In genomic region chr3:123341871-123342630, GRCh38 we compare ENCODE assay signal across 22 cellular contexts.
A peak's percentile ranks its signal among the peaks of the same experiment; 100 is the strongest.
DNase-seq lines count a peak whose midpoint lies in the region; ATAC-seq and TF ChIP-seq lines count a peak whose summit lies in the region.
"Had no signal": no experiment of that assay in that cellular context is flagged by ENCODE, and none has a peak within 500 bp of the region (broad histone marks: within the 10 kb centered on the region; RNA-seq: fewer than 3 reads in every experiment).

No MANE protein-coding gene starts in this region.

- H3K36me3 ChIP-seq in HEK293 (ENCODE audit: control insufficient read depth in 2 of 2, insufficient read depth in 1 of 2, low read length in 2 of 2) = no peaks in the 10 kb centered on the region
- H3K36me3 ChIP-seq in gastroesophageal sphincter = peaks cover 0 to 12% of the 10 kb centered on the region in 2 donors
- H3K36me3 ChIP-seq: left lung had no signal

- H3K9me3 Mint-ChIP-seq in progenitor cell of endocrine pancreas (ENCODE audit: low read depth) = no peaks in the 10 kb centered on the region
- H3K9me3 Mint-ChIP-seq: activated naive CD4-positive, alpha-beta T cell treated with anti-CD3 and anti-CD28 coated beads, Interleukin-2, amount 10 ng/mL, durations not matched to agents 7 days and 5 days; activated T-cell treated with anti-CD3 and anti-CD28 coated beads, Interleukin-2, amount 50 U/mL, for 24 hours; CD8-positive, alpha-beta T cell; central memory CD8-positive, alpha-beta T cell; neural crest cell; stimulated activated naive CD8-positive, alpha-beta T cell treated with anti-CD3 and anti-CD28 coated beads, Interleukin-15, amount 100 ng/mL, for 72 hours; type B pancreatic cell had no signal

- 37 to 60% methylated on average over 4 to 6 of the region's 16 CpGs for WGBS in gastroesophageal sphincter (ENCODE audit: low coverage in 1 of 2), 2 donors

- no peak for TF ChIP-seq POLR2A in gastroesophageal sphincter (IDR thresholded peaks at IDR 0.05)

- POLR2A ChIA-PET in HEK293 (lab: Yijun Ruan, JAX) = interaction anchor here (0.6 kb wide), 1 partner anchor 319 kb away, joined by 3 read pairs; no protein-coding TSS in a partner anchor

- H3K4me3 ChIP-seq in HEK293 (ENCODE audit: low read depth, low read length) (no peak overlapping the region), gastroesophageal sphincter (no peak overlapping the region)
- H3K4me3 ChIP-seq: left lung, psoas muscle had no signal

- H3K27ac ChIP-seq in HEK293 (ENCODE audit: extremely low read depth, low read depth, low read length) = no peak overlapping the region
- peak overlapping the region; percentile 2 to 86 (median 79) for H3K27ac ChIP-seq in gastroesophageal sphincter
- H3K27ac ChIP-seq: left lung, psoas muscle had no signal

- H3K9me3 ChIP-seq in HEK293 (ENCODE audit: control insufficient read depth, insufficient read depth, low read depth, low read length) (no peaks in the 10 kb centered on the region), gastroesophageal sphincter (no peaks in the 10 kb centered on the region)
- H3K9me3 ChIP-seq: left lung, psoas muscle had no signal

- no peaks in the 10 kb centered on the region for H3K27me3 ChIP-seq in gastroesophageal sphincter
- H3K27me3 ChIP-seq: left lung had no signal

- no peak for TF ChIP-seq EP300 in gastroesophageal sphincter (IDR thresholded peaks at IDR 0.05)

- TF ChIP-seq CTCF in HEK293 (tag by site-specific recombination; IDR thresholded peaks at IDR 0.05) (no peak), gastroesophageal sphincter (IDR thresholded peaks at IDR 0.05) (peak in 3 of 4 experiments; percentile 27 to 40 (median 35)), progenitor cell of endocrine pancreas (IDR thresholded peaks at IDR 0.05; ENCODE audit: unreplicated experiment) (no peak)

- H3K27me3 Mint-ChIP-seq in progenitor cell of endocrine pancreas = no peaks in the 10 kb centered on the region
- H3K27me3 Mint-ChIP-seq: activated naive CD4-positive, alpha-beta T cell treated with anti-CD3 and anti-CD28 coated beads, Interleukin-2, amount 10 ng/mL, durations not matched to agents 7 days and 5 days; activated T-cell treated with anti-CD3 and anti-CD28 coated beads, Interleukin-2, amount 50 U/mL, for 24 hours; stimulated activated naive CD8-positive, alpha-beta T cell treated with anti-CD3 and anti-CD28 coated beads, Interleukin-15, amount 100 ng/mL, for 72 hours; type B pancreatic cell had no signal

- H3K4me3 Mint-ChIP-seq in progenitor cell of endocrine pancreas (ENCODE audit: low read depth) = no peak overlapping the region
- H3K4me3 Mint-ChIP-seq: activated CD8-positive, alpha-beta T cell treated with anti-CD3 and anti-CD28 coated beads, Interleukin-2, amount 10 ng/mL, durations not matched to agents 7 days and 5 days; activated naive CD4-positive, alpha-beta T cell treated with anti-CD3 and anti-CD28 coated beads, Interleukin-2, amount 10 ng/mL, durations not matched to agents 7 days and 5 days; activated T-cell treated with anti-CD3 and anti-CD28 coated beads, Interleukin-2, amount 50 U/mL, for 24 hours; CD8-positive, alpha-beta T cell; central memory CD8-positive, alpha-beta T cell; neural crest cell; stimulated activated naive CD8-positive, alpha-beta T cell treated with anti-CD3 and anti-CD28 coated beads, Interleukin-15, amount 100 ng/mL, for 72 hours; type B pancreatic cell had no signal

- H3K36me3 Mint-ChIP-seq in progenitor cell of endocrine pancreas (ENCODE audit: insufficient read depth) = peaks cover 2% of the 10 kb centered on the region
- H3K36me3 Mint-ChIP-seq: activated naive CD4-positive, alpha-beta T cell treated with anti-CD3 and anti-CD28 coated beads, Interleukin-2, amount 10 ng/mL, durations not matched to agents 7 days and 5 days; CD8-positive, alpha-beta T cell; type B pancreatic cell had no signal

- H3K4me1 Mint-ChIP-seq in progenitor cell of endocrine pancreas (ENCODE audit: low read depth) = no peaks in the 10 kb centered on the region
- H3K4me1 Mint-ChIP-seq: central memory CD8-positive, alpha-beta T cell had no signal

- ATAC-seq in gastroesophageal sphincter = no peak
- no peak for ATAC-seq in GM21515 (IDR thresholded peaks at IDR 0.05; ENCODE audit: unreplicated experiment)
- no peak for ATAC-seq in HG02870 (IDR thresholded peaks at IDR 0.05; ENCODE audit: unreplicated experiment)
- ATAC-seq: activated CD4-positive, CD25-positive, alpha-beta regulatory T cell treated with anti-CD3 and anti-CD28 coated beads, Interleukin-2, amount 50 U/mL, for 24 hours; activated CD8-positive, alpha-beta T cell treated with anti-CD3 and anti-CD28 coated beads, Interleukin-2, amount 10 ng/mL, durations not matched to agents 7 days and 5 days; CD8-positive, alpha-beta T cell; left lung; psoas muscle; stimulated activated naive CD8-positive, alpha-beta T cell treated with anti-CD3 and anti-CD28 coated beads, Interleukin-15, amount 100 ng/mL, for 72 hours had no signal

- CTCF ChIA-PET in HEK293 (lab: Yijun Ruan, JAX) = interaction anchor here (0.6 to 1.2 kb wide), 3 partner anchors 107 to 203 kb away, joined by 3 read pairs; partner anchors contain the start of gene ADCY5

- H3K4me1 ChIP-seq in HEK293 (ENCODE audit: control insufficient read depth, insufficient read depth, low read length) (peaks cover 9% of the 10 kb centered on the region; the same call in 1 of the 2 replicates), gastroesophageal sphincter (peaks cover 0 to 93% (median 16%) of the 10 kb centered on the region in 3 donors)
- H3K4me1 ChIP-seq: left lung, psoas muscle had no signal

- DNase-seq in NCI-H69 (lab: John Stamatoyannopoulos, UW) = peak; percentile 20
- no peak for DNase-seq in progenitor cell of endocrine pancreas (ENCODE audit: low spot score, unreplicated experiment)
- no peak for DNase-seq in hepatic stellate cell (ENCODE audit: low spot score)
- DNase-seq: activated CD8-positive, alpha-beta T cell treated with anti-CD3 and anti-CD28 coated beads, Interleukin-2, amount 10 ng/mL, durations not matched to agents 7 days and 5 days; activated naive CD4-positive, alpha-beta T cell treated with anti-CD3 and anti-CD28 coated beads, Interleukin-2, amount 10 ng/mL, durations not matched to agents 7 days and 5 days; activated T-cell treated with anti-CD3 and anti-CD28 coated beads, Interleukin-2, amount 50 U/mL, for 24 hours; CD8-positive, alpha-beta T cell; Kasumi-1; NCI-H1105; RPMI8226; stimulated activated CD4-positive, alpha-beta T cell treated with anti-CD3 and anti-CD28 coated beads, Interleukin-4, amount 100 ng/mL, for 4 hours; stimulated activated naive CD8-positive, alpha-beta T cell treated with anti-CD3 and anti-CD28 coated beads, Interleukin-15, amount 100 ng/mL, for 72 hours had no signal

- H3K27ac Mint-ChIP-seq in progenitor cell of endocrine pancreas = peak overlapping the region; percentile 64
- H3K27ac Mint-ChIP-seq: activated CD8-positive, alpha-beta T cell treated with anti-CD3 and anti-CD28 coated beads, Interleukin-2, amount 10 ng/mL, durations not matched to agents 7 days and 5 days; activated naive CD4-positive, alpha-beta T cell treated with anti-CD3 and anti-CD28 coated beads, Interleukin-2, amount 10 ng/mL, durations not matched to agents 7 days and 5 days; activated T-cell treated with anti-CD3 and anti-CD28 coated beads, Interleukin-2, amount 50 U/mL, for 24 hours; CD8-positive, alpha-beta T cell; stimulated activated naive CD8-positive, alpha-beta T cell treated with anti-CD3 and anti-CD28 coated beads, Interleukin-15, amount 100 ng/mL, for 72 hours; type B pancreatic cell had no signal

TF ChIP-seq in HEK293, 187 proteins besides CTCF, POLR2A, EP300 and RAD21:
- TF ChIP-seq ZFHX2 (tag by site-specific recombination; conservative IDR thresholded peaks at IDR 0.05) (peak; percentile 79), ZNF140 (tag by site-specific recombination; IDR thresholded peaks at IDR 0.05) (no peak), ZBTB20 (tag by site-specific recombination; IDR thresholded peaks at IDR 0.05) (peak; percentile 26; the same call in 1 of the 2 replicates), ZNF747 (tag by site-specific recombination; IDR thresholded peaks at IDR 0.05) (no peak), HOXD13 (CRISPR knock-in tag; IDR thresholded peaks at IDR 0.05; ENCODE audit: borderline replicate concordance) (no peak), MYNN (tag by site-specific recombination; IDR thresholded peaks at IDR 0.05; ENCODE audit: borderline replicate concordance) (no peak), ZNF558 (tag by site-specific recombination; IDR thresholded peaks at IDR 0.05) (no peak), EGR2 (tag by site-specific recombination; IDR thresholded peaks at IDR 0.05; ENCODE audit: low read depth) (peak; percentile 69; the same call in 1 of the 2 replicates), ZNF214 (tag by site-specific recombination; IDR thresholded peaks at IDR 0.05; ENCODE audit: borderline replicate concordance) (no peak)

Comparison
In these comparisons a context has a peak if more than half of its experiments do, and no peak if none do; other contexts are left out.
1. CTCF ChIP-seq: peak in gastroesophageal sphincter (3 of 4); none in HEK293 (single experiment) and progenitor cell of endocrine pancreas (single experiment).